ENCODE assay signal across 14 cellular contexts in genomic region chr6:13005994-13006393, GRCh38.
"Had no signal": no experiment of that assay in that cellular context is flagged by ENCODE, and none has a peak within 500 bp of the region (broad histone marks: within the 10 kb centered on the region; RNA-seq: fewer than 3 reads in every experiment).

No MANE protein-coding gene starts in this region.

- H3K4me1 Mint-ChIP-seq: activated CD4-positive, alpha-beta T cell treated with anti-CD3 and anti-CD28 coated beads, Interleukin-2, amount 10 ng/mL, durations not matched to agents 24 days and 14 days had no signal

- H3K36me3 Mint-ChIP-seq: neural progenitor cell, WTC11 had no signal

- ATAC-seq: gastrocnemius medialis, upper lobe of right lung, WTC11 had no signal

- H3K9me3 ChIP-seq: gastrocnemius medialis, ovary, upper lobe of right lung had no signal

- H3K27ac Mint-ChIP-seq: activated CD4-positive, alpha-beta T cell treated with anti-CD3 and anti-CD28 coated beads, Interleukin-2, amount 10 ng/mL, durations not matched to agents 24 days and 14 days; activated T-helper 1 cell treated with anti-CD3 and anti-CD28 coated beads, Interleukin-12 subunit alpha, Interleukin-12 subunit beta, Interleukin-2, Interleukin-4 antibody, amounts not matched to agents 30 ng/mL and 10 ng/mL and 1 ng/mL, durations not matched to agents 14 hours and 24 hours and 36 hours; neural progenitor cell; stimulated activated naive CD8-positive, alpha-beta T cell treated with anti-CD3 and anti-CD28 coated beads, Interleukin-15, Interleukin-2, amounts not matched to agents 100 ng/mL and 50 ng/mL, for 24 hours; WTC11 had no signal

- H3K4me3 Mint-ChIP-seq: activated CD4-positive, alpha-beta T cell treated with anti-CD3 and anti-CD28 coated beads, Interleukin-2, amount 10 ng/mL, durations not matched to agents 24 days and 14 days; activated T-helper 1 cell treated with anti-CD3 and anti-CD28 coated beads, Interleukin-12 subunit alpha, Interleukin-12 subunit beta, Interleukin-2, Interleukin-4 antibody, amounts not matched to agents 30 ng/mL and 10 ng/mL and 1 ng/mL, durations not matched to agents 14 hours and 24 hours and 36 hours; neural progenitor cell; stimulated activated naive CD8-positive, alpha-beta T cell treated with anti-CD3 and anti-CD28 coated beads, Interleukin-15, Interleukin-2, amounts not matched to agents 100 ng/mL and 50 ng/mL, for 24 hours; WTC11 had no signal

- DNase-seq: activated CD4-positive, alpha-beta T cell treated with anti-CD3 and anti-CD28 coated beads, Interleukin-2, amount 10 ng/mL, durations not matched to agents 24 days and 14 days; activated naive CD4-positive, alpha-beta T cell treated with Interleukin-2 at 50 U/mL for 16 hours; caudate nucleus; effector CD4-positive, alpha-beta T cell; gastrocnemius medialis; hippocampal formation; midbrain; ovary; stimulated activated CD4-positive, alpha-beta T cell treated with anti-CD3 and anti-CD28 coated beads, Interleukin-4, amount 100 ng/mL, for 1 hour; upper lobe of right lung had no signal
